ENCODE assay signal across 2 cellular contexts in the genomic region with DNA sequence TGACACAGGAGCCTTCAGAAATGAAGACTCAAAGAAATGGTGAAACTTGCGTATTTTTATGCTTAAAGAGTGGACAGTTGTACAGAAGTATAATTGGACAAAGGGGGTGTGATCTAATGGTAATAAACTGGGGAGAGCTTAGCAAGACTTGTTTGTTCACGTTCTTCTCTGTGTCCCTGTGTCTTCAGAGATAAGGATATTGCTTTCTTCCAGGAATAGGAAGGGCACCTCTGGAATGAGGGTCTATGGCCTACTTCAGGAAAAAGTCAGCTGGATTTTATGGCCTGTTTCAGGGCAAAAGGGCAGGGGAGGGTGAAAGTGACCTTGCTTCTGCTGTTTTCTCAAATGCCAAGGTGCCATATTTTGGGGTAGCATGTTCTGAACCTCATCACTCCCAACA.
TF ChIP-seq lines count a peak whose summit lies in the region.

No MANE protein-coding gene starts in this region.

TF ChIP-seq in endothelial cell of umbilical vein, 7 proteins besides CTCF, POLR2A, EP300 and RAD21:
- TF ChIP-seq FOS (IDR thresholded peaks at IDR 0.05; ENCODE audit: borderline replicate concordance, insufficient read depth, low read length) (no peak), MYC (IDR thresholded peaks at IDR 0.05; ENCODE audit: low read depth, low read length) (no peak), POLR2AphosphoS5 (IDR thresholded peaks at IDR 0.05; ENCODE audit: insufficient read depth, low read depth, low read length) (no peak), EZH2 (IDR thresholded peaks at IDR 0.05; ENCODE audit: borderline replicate concordance, low read depth, low read length, severe bottlenecking) (no peak), JUN (IDR thresholded peaks at IDR 0.05; ENCODE audit: borderline replicate concordance, insufficient read depth, insufficient read length, low read depth) (no peak), GATA2 (IDR thresholded peaks at IDR 0.05; ENCODE audit: insufficient read depth, insufficient read length, low read depth, low read length) (no peak)
- TF ChIP-seq, protein P1, sequence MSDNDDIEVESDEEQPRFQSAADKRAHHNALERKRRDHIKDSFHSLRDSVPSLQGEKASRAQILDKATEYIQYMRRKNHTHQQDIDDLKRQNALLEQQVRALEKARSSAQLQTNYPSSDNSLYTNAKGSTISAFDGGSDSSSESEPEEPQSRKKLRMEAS (IDR thresholded peaks at IDR 0.05; ENCODE audit: insufficient read depth, insufficient read length), result no peak
TF ChIP-seq in endothelial cell of umbilical vein: peak in this region for 0.

TF ChIP-seq in HEK293T, 16 proteins besides CTCF, POLR2A, EP300 and RAD21 (continued from another document):
- no peak for TF ChIP-seq ELF4 (IDR thresholded peaks at IDR 0.05)
- TF ChIP-seq SUZ12 (IDR thresholded peaks at IDR 0.05), result no peak
- TF ChIP-seq FOXA1 (IDR thresholded peaks at IDR 0.05), result no peak
- TF ChIP-seq HDGF (IDR thresholded peaks at IDR 0.05; ENCODE audit: borderline replicate concordance), result no peak
- no peak for TF ChIP-seq CTBP1 (IDR thresholded peaks at IDR 0.05; ENCODE audit: borderline replicate concordance)
- no peak for TF ChIP-seq L3MBTL2 (conservative IDR thresholded peaks at IDR 0.05)
- no peak for TF ChIP-seq ZNF384 (IDR thresholded peaks at IDR 0.05)
- TF ChIP-seq ARNT (IDR thresholded peaks at IDR 0.05), result no peak
- TF ChIP-seq FOXM1 (IDR thresholded peaks at IDR 0.05; ENCODE audit: borderline replicate concordance), result no peak
- no peak for TF ChIP-seq TARDBP (IDR thresholded peaks at IDR 0.05)
- TF ChIP-seq BHLHE40 (IDR thresholded peaks at IDR 0.05; ENCODE audit: borderline replicate concordance), result no peak
- TF ChIP-seq NFRKB (IDR thresholded peaks at IDR 0.05), result no peak
- TF ChIP-seq, protein P2, sequence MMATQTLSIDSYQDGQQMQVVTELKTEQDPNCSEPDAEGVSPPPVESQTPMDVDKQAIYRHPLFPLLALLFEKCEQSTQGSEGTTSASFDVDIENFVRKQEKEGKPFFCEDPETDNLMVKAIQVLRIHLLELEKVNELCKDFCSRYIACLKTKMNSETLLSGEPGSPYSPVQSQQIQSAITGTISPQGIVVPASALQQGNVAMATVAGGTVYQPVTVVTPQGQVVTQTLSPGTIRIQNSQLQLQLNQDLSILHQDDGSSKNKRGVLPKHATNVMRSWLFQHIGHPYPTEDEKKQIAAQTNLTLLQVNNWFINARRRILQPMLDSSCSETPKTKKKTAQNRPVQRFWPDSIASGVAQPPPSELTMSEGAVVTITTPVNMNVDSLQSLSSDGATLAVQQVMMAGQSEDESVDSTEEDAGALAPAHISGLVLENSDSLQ (IDR thresholded peaks at IDR 0.05), result no peak
- TF ChIP-seq FOXK2 (IDR thresholded peaks at IDR 0.05), result no peak
- no peak for TF ChIP-seq LEF1 (IDR thresholded peaks at IDR 0.05; ENCODE audit: borderline replicate concordance)
